ENCODE assay signal across 1 cellular context in genomic region chr15:85794598-85795319, GRCh38.
A peak's percentile ranks its signal among the peaks of the same experiment; 100 is the strongest.
TF ChIP-seq lines count a peak whose summit lies in the region.

Gene KLHL25, minus strand, starts transcription at chr15:85794925. Its CDS starts 25,115 bp downstream, at chr15:85769810.

TF ChIP-seq in HepG2, 621 proteins besides CTCF, POLR2A, EP300 and RAD21 (continued from another document and continues in another):
- TF ChIP-seq ZFP91 (CRISPR knock-in tag; IDR thresholded peaks at IDR 0.05; ENCODE audit: borderline replicate concordance), result peak; percentile 98
- TF ChIP-seq ZNF503 (CRISPR knock-in tag; IDR thresholded peaks at IDR 0.05), result no peak
- TF ChIP-seq ZNF446 (CRISPR knock-in tag; IDR thresholded peaks at IDR 0.05), result no peak
- TF ChIP-seq HNF4G (IDR thresholded peaks at IDR 0.05; ENCODE audit: borderline replicate concordance, low read depth, low read length), result peak; percentile 47; the same call in 1 of the 2 replicates
- no peak for TF ChIP-seq HNF4G (CRISPR knock-in tag; IDR thresholded peaks at IDR 0.05; ENCODE audit: borderline replicate concordance, low read depth)
- TF ChIP-seq ZBTB20 (CRISPR knock-in tag; IDR thresholded peaks at IDR 0.05; ENCODE audit: borderline replicate concordance, low read depth), result peak; percentile 34; the same call in 1 of the 2 replicates
- TF ChIP-seq ZBTB39 (CRISPR knock-in tag; IDR thresholded peaks at IDR 0.05), result no peak
- TF ChIP-seq ZNF546 (CRISPR knock-in tag; conservative IDR thresholded peaks at IDR 0.05), result no peak
- TF ChIP-seq NCOA2 (CRISPR knock-in tag; IDR thresholded peaks at IDR 0.05), result 0 out of 2 replicates have a peak, but pooled peaks have one; percentile 21
- TF ChIP-seq MLX (CRISPR knock-in tag; IDR thresholded peaks at IDR 0.05), result no peak
- TF ChIP-seq PBX3 (CRISPR knock-in tag; IDR thresholded peaks at IDR 0.05; ENCODE audit: borderline replicate concordance), result peak; percentile 54; the same call in 1 of the 2 replicates
- TF ChIP-seq SP4 (CRISPR knock-in tag; IDR thresholded peaks at IDR 0.05), result peak; percentile 71; the same call in 1 of the 2 replicates
- peak; percentile 18; the same call in 1 of the 2 replicates for TF ChIP-seq KDM2A (CRISPR knock-in tag; IDR thresholded peaks at IDR 0.05; ENCODE audit: borderline replicate concordance, low read depth)
- TF ChIP-seq HMGXB4 (CRISPR knock-in tag; IDR thresholded peaks at IDR 0.05; ENCODE audit: borderline replicate concordance in 1 of 2, low read depth in 1 of 2), result 0 out of 4 replicates have a peak, but pooled peaks of 1 of the 2 experiments have one; percentile 10
- TF ChIP-seq HINFP (CRISPR knock-in tag; IDR thresholded peaks at IDR 0.05; ENCODE audit: low read depth), result no peak
- no peak for TF ChIP-seq ZNF660 (CRISPR knock-in tag; IDR thresholded peaks at IDR 0.05; ENCODE audit: borderline replicate concordance, low read depth)
- no peak for TF ChIP-seq ZNF138 (CRISPR knock-in tag; IDR thresholded peaks at IDR 0.05; ENCODE audit: low read depth)
- peak; percentile 68; the same call in 1 of the 2 replicates for TF ChIP-seq TERF1 (CRISPR knock-in tag; IDR thresholded peaks at IDR 0.05)
- TF ChIP-seq KLF16 (CRISPR knock-in tag; IDR thresholded peaks at IDR 0.05), result 0 out of 4 replicates have a peak, but pooled peaks of 1 of the 2 experiments have one; percentile 21
- TF ChIP-seq ZFY (CRISPR knock-in tag; IDR thresholded peaks at IDR 0.05), result peak; percentile 73
- TF ChIP-seq SAP130 (CRISPR knock-in tag; IDR thresholded peaks at IDR 0.05; ENCODE audit: low read depth), result peak; percentile 64
- peak; percentile 42 for TF ChIP-seq SRSF1 (optimal IDR thresholded peaks at IDR 0.05; ENCODE audit: low read depth, low read length)
- TF ChIP-seq ZNF530 (CRISPR knock-in tag; IDR thresholded peaks at IDR 0.05; ENCODE audit: low read depth), result no peak
- TF ChIP-seq GFI1 (CRISPR knock-in tag; IDR thresholded peaks at IDR 0.05; ENCODE audit: borderline replicate concordance), result 0 out of 2 replicates have a peak, but pooled peaks have one; percentile 30
- peak; percentile 25 for TF ChIP-seq SKI (IDR thresholded peaks at IDR 0.05; ENCODE audit: partially characterized antibody)
- no peak for TF ChIP-seq ZNF782 (CRISPR knock-in tag; IDR thresholded peaks at IDR 0.05; ENCODE audit: borderline replicate concordance)
- 0 out of 2 replicates have a peak, but pooled peaks have one; percentile 12 for TF ChIP-seq NR0B2 (CRISPR knock-in tag; IDR thresholded peaks at IDR 0.05)
- TF ChIP-seq NFYC (CRISPR knock-in tag; IDR thresholded peaks at IDR 0.05), result peak; percentile 90
- TF ChIP-seq ZSCAN21 (CRISPR knock-in tag; IDR thresholded peaks at IDR 0.05; ENCODE audit: borderline replicate concordance), result 0 out of 2 replicates have a peak, but pooled peaks have one; percentile 49
- 0 out of 2 replicates have a peak, but pooled peaks have one; percentile 29 for TF ChIP-seq MAZ (IDR thresholded peaks at IDR 0.05; ENCODE audit: borderline replicate concordance, low read depth, low read length)
- no peak; the same call in 1 of the 2 replicates for TF ChIP-seq MAZ (CRISPR knock-in tag; IDR thresholded peaks at IDR 0.05; ENCODE audit: low read depth)
- no peak for TF ChIP-seq TSC22D2 (CRISPR knock-in tag; IDR thresholded peaks at IDR 0.05; ENCODE audit: borderline replicate concordance)
- no peak for TF ChIP-seq IKZF4 (CRISPR knock-in tag; IDR thresholded peaks at IDR 0.05; ENCODE audit: borderline replicate concordance, low read depth, not compliant biosample characterization)
- TF ChIP-seq SAFB2 (CRISPR knock-in tag; IDR thresholded peaks at IDR 0.05; ENCODE audit: borderline replicate concordance, low read depth), result peak; percentile 55; the same call in 1 of the 2 replicates
- peak; percentile 15; the same call in 1 of the 2 replicates for TF ChIP-seq FOXK1 (CRISPR knock-in tag; IDR thresholded peaks at IDR 0.05; ENCODE audit: borderline replicate concordance, low read depth)
- no peak for TF ChIP-seq BCLAF1 (IDR thresholded peaks at IDR 0.05)
- TF ChIP-seq MYC (CRISPR knock-in tag; IDR thresholded peaks at IDR 0.05; ENCODE audit: borderline replicate concordance), result 0 out of 2 replicates have a peak, but pooled peaks have one; percentile 18
- TF ChIP-seq ZNF256 (CRISPR knock-in tag; conservative IDR thresholded peaks at IDR 0.05), result no peak
- 0 out of 2 replicates have a peak, but pooled peaks have one; percentile 42 for TF ChIP-seq HDAC1 (CRISPR knock-in tag; IDR thresholded peaks at IDR 0.05)
- no peak for TF ChIP-seq TAF15 (IDR thresholded peaks at IDR 0.05; ENCODE audit: low read depth, low read length, poor library complexity, severe bottlenecking)
- TF ChIP-seq POLR2AphosphoS5 (IDR thresholded peaks at IDR 0.05; ENCODE audit: low read depth, low read length), result peak; percentile 69
- TF ChIP-seq BRCA1 (CRISPR knock-in tag; IDR thresholded peaks at IDR 0.05), result no peak
- no peak for TF ChIP-seq NPAS2 (CRISPR knock-in tag; IDR thresholded peaks at IDR 0.05; ENCODE audit: borderline replicate concordance)
- TF ChIP-seq ZFP37 (CRISPR knock-in tag; IDR thresholded peaks at IDR 0.05; ENCODE audit: borderline replicate concordance), result no peak
- TF ChIP-seq ZMYM3 (CRISPR knock-in tag; IDR thresholded peaks at IDR 0.05), result 0 out of 2 replicates have a peak, but pooled peaks have one; percentile 13
- 0 out of 2 replicates have a peak, but pooled peaks have one; percentile 22 for TF ChIP-seq BORCS8-MEF2B (CRISPR knock-in tag; IDR thresholded peaks at IDR 0.05)
- TF ChIP-seq ZSCAN20 (CRISPR knock-in tag; IDR thresholded peaks at IDR 0.05; ENCODE audit: borderline replicate concordance), result 0 out of 2 replicates have a peak, but pooled peaks have one; percentile 34
- TF ChIP-seq SP1 (IDR thresholded peaks at IDR 0.05), result no peak
- peak; percentile 79; the same call in 1 of the 2 replicates for TF ChIP-seq SP1 (CRISPR knock-in tag; IDR thresholded peaks at IDR 0.05)
- 0 out of 2 replicates have a peak, but pooled peaks have one; percentile 15 for TF ChIP-seq IRF2 (CRISPR knock-in tag; IDR thresholded peaks at IDR 0.05)
